ENCODE assay signal across 1 cellular context in genomic region chr5:115733607-115734006, GRCh38.
TF ChIP-seq lines count a peak whose summit lies in the region.

No MANE protein-coding gene starts in this region.

TF ChIP-seq in GM23338, 12 proteins besides CTCF, POLR2A, EP300 and RAD21 (continued from another document):
- TF ChIP-seq, protein P1, sequence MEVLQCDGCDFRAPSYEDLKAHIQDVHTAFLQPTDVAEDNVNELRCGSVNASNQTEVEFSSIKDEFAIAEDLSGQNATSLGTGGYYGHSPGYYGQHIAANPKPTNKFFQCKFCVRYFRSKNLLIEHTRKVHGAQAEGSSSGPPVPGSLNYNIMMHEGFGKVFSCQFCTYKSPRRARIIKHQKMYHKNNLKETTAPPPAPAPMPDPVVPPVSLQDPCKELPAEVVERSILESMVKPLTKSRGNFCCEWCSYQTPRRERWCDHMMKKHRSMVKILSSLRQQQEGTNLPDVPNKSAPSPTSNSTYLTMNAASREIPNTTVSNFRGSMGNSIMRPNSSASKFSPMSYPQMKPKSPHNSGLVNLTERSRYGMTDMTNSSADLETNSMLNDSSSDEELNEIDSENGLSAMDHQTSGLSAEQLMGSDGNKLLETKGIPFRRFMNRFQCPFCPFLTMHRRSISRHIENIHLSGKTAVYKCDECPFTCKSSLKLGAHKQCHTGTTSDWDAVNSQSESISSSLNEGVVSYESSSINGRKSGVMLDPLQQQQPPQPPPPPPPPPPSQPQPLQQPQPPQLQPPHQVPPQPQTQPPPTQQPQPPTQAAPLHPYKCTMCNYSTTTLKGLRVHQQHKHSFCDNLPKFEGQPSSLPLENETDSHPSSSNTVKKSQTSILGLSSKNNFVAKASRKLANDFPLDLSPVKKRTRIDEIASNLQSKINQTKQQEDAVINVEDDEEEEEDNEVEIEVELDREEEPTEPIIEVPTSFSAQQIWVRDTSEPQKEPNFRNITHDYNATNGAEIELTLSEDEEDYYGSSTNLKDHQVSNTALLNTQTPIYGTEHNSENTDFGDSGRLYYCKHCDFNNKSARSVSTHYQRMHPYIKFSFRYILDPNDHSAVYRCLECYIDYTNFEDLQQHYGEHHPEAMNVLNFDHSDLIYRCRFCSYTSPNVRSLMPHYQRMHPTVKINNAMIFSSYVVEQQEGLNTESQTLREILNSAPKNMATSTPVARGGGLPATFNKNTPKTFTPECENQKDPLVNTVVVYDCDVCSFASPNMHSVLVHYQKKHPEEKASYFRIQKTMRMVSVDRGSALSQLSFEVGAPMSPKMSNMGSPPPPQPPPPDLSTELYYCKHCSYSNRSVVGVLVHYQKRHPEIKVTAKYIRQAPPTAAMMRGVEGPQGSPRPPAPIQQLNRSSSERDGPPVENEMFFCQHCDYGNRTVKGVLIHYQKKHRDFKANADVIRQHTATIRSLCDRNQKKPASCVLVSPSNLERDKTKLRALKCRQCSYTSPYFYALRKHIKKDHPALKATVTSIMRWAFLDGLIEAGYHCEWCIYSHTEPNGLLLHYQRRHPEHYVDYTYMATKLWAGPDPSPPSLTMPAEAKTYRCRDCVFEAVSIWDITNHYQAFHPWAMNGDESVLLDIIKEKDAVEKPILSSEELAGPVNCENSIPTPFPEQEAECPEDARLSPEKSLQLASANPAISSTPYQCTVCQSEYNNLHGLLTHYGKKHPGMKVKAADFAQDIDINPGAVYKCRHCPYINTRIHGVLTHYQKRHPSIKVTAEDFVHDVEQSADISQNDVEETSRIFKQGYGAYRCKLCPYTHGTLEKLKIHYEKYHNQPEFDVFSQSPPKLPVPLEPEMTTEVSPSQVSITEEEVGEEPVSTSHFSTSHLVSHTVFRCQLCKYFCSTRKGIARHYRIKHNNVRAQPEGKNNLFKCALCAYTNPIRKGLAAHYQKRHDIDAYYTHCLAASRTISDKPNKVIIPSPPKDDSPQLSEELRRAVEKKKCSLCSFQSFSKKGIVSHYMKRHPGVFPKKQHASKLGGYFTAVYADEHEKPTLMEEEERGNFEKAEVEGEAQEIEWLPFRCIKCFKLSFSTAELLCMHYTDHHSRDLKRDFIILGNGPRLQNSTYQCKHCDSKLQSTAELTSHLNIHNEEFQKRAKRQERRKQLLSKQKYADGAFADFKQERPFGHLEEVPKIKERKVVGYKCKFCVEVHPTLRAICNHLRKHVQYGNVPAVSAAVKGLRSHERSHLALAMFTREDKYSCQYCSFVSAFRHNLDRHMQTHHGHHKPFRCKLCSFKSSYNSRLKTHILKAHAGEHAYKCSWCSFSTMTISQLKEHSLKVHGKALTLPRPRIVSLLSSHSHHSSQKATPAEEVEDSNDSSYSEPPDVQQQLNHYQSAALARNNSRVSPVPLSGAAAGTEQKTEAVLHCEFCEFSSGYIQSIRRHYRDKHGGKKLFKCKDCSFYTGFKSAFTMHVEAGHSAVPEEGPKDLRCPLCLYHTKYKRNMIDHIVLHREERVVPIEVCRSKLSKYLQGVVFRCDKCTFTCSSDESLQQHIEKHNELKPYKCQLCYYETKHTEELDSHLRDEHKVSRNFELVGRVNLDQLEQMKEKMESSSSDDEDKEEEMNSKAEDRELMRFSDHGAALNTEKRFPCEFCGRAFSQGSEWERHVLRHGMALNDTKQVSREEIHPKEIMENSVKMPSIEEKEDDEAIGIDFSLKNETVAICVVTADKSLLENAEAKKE (CRISPR knock-in tag; IDR thresholded peaks at IDR 0.05) = no peak
- TF ChIP-seq ZNF114 (CRISPR knock-in tag; IDR thresholded peaks at IDR 0.05) (no peak), REST (IDR thresholded peaks at IDR 0.05; ENCODE audit: unreplicated experiment) (no peak), EZH2phosphoT487 (IDR thresholded peaks at IDR 0.05; ENCODE audit: unreplicated experiment) (no peak), STAT1 (IDR thresholded peaks at IDR 0.05; ENCODE audit: unreplicated experiment) (no peak), NANOG (IDR thresholded peaks at IDR 0.05; ENCODE audit: borderline replicate concordance) (no peak), EZH2 (IDR thresholded peaks at IDR 0.05; ENCODE audit: low read depth, unreplicated experiment) (no peak), ZNF331 (CRISPR knock-in tag; IDR thresholded peaks at IDR 0.05; ENCODE audit: low read depth) (no peak)
